In genomic region chr19:55654833-55655647, GRCh38 we compare ENCODE assay signal across 8 cellular contexts. TPM values are rescaled to one million over a fixed set of nuclear protein-coding genes. Genes with fewer than 3 reads are reported as not detected.
DNase-seq lines count a peak whose midpoint lies in the region; ATAC-seq, FAIRE-seq and TF ChIP-seq lines count a peak whose summit lies in the region.

Gene U2AF2 (plus strand): TSS chr19:55655035. CDS start chr19:55655105, 70 bp downstream.

- CTCF ChIA-PET in OCI-LY7 (lab: Charles Lee; ENCODE audit: unreplicated experiment), result interaction anchor here (0.6 to 1.6 kb wide), 3 partner anchors 22 to 187 kb away, joined by 3 to 5 read pairs (median 3); no protein-coding TSS in a partner anchor

- no peak for TF ChIP-seq CTCF in D721Med (IDR thresholded peaks at IDR 0.05; ENCODE audit: insufficient read depth, missing control alignments)
- no peak for TF ChIP-seq CTCF in OCI-LY7 (conservative IDR thresholded peaks at IDR 0.05; ENCODE audit: low read length)

- H3K27ac ChIP-seq in HUES6 (ENCODE audit: low read depth, low read length), result peak within 1 kb of the TSS; percentile 100
- peak within 1 kb of the TSS; percentile 90 for H3K27ac ChIP-seq in OCI-LY7 (ENCODE audit: low read depth, low read length, poor library complexity, severe bottlenecking)

- H3K4me1 ChIP-seq in HUES6 (ENCODE audit: control insufficient read depth, insufficient read depth, low read length) (peaks cover 25% of the 10 kb centered on the region), OCI-LY7 (ENCODE audit: insufficient read depth, low read length, poor library complexity, severe bottlenecking) (peaks cover 30% of the 10 kb centered on the region), mucosa of stomach (ENCODE audit: control insufficient read depth, insufficient read depth, low read length) (peaks cover 34% of the 10 kb centered on the region)

- TF ChIP-seq POLR2A in erythroblast (IDR thresholded peaks at IDR 0.05; ENCODE audit: low read length), result peak; percentile 73

- H3K36me3 ChIP-seq in HUES6 (ENCODE audit: control insufficient read depth, insufficient read depth, low read length) (peaks cover 22% of the 10 kb centered on the region), OCI-LY7 (ENCODE audit: insufficient read depth, low read length) (peaks cover 70% of the 10 kb centered on the region), mucosa of stomach (ENCODE audit: control insufficient read depth, insufficient read depth, low read length) (no peaks in the 10 kb centered on the region)

- H3K4me3 ChIP-seq in HUES6 (ENCODE audit: low read depth, low read length) (peak within 1 kb of the TSS; percentile 97), OCI-LY7 (ENCODE audit: low read depth, low read length, poor library complexity, severe bottlenecking) (peak within 1 kb of the TSS; percentile 87), mucosa of stomach (ENCODE audit: low read length) (peak within 1 kb of the TSS; percentile 92)

- peaks cover 38% of the 10 kb centered on the region for H4K20me1 ChIP-seq in OCI-LY7 (ENCODE audit: insufficient read depth, low read length)

- H3K4me2 ChIP-seq in OCI-LY7 (ENCODE audit: low read length), result peak within 1 kb of the TSS; percentile 96

- H3K79me2 ChIP-seq in OCI-LY7 (ENCODE audit: insufficient read depth, low read depth, low read length), result peaks cover 49% of the 10 kb centered on the region

- DNase-seq in D721Med (ENCODE audit: insufficient read length, low spot score), result peak; percentile 62
- peak; percentile 94 for DNase-seq in OCI-LY7 (ENCODE audit: low spot score)
- DNase-seq in activated T-cell treated with anti-CD3 and anti-CD28 coated beads for 48 hours (ENCODE audit: low read depth), result peak; percentile 95
- DNase-seq in erythroblast (lab: John Stamatoyannopoulos, UW), result peak; percentile 95 to 98
- peak; percentile 95 for DNase-seq in stimulated activated CD8-positive, alpha-beta memory T cell treated with anti-CD3 and anti-CD28 coated beads, Interleukin-7, amount 100 ng/mL, for 1 hour (ENCODE audit: low read depth in 2 of 2)

- no peaks in the 10 kb centered on the region for H3K9me2 ChIP-seq in OCI-LY7 (ENCODE audit: insufficient read depth, low read length)

- ATAC-seq in GM21423 (IDR thresholded peaks at IDR 0.05; ENCODE audit: unreplicated experiment), result peak; percentile 36

- BruUV-seq in OCI-LY7 (replicated peaks; lab: Mats Ljungman, UMichigan), result no TSS peak

- intact Hi-C loops in OCI-LY7 (cut with micrococcal nuclease; ENCODE audit: unreplicated experiment), result loop anchor here (2.0 kb wide), 1 partner anchor 24 kb away; no protein-coding TSS in a partner anchor

- H3K27me3 ChIP-seq in HUES6 (ENCODE audit: control insufficient read depth, insufficient read depth, low read length) (no peaks in the 10 kb centered on the region), mucosa of stomach (ENCODE audit: control insufficient read depth, insufficient read depth, low read length) (no peaks in the 10 kb centered on the region)

- POLR2A ChIA-PET in OCI-LY7 (lab: Charles Lee), result interaction anchor here (0.6 to 1.1 kb wide), 5 partner anchors 9 to 175 kb away, joined by 3 to 4 read pairs (median 3); partner anchors contain the start of genes ZNF581 and ZNF784

- H3K9me3 ChIP-seq in HUES6 (ENCODE audit: control insufficient read depth, insufficient read depth, low read depth, low read length), result no peaks in the 10 kb centered on the region
- no peaks in the 10 kb centered on the region for H3K9me3 ChIP-seq in OCI-LY7 (ENCODE audit: low read length)
- no peaks in the 10 kb centered on the region for H3K9me3 ChIP-seq in mucosa of stomach (ENCODE audit: control insufficient read depth, low read length)

- peak within 1 kb of the TSS; percentile 20; the same call in 1 of the 2 replicates for H2AFZ ChIP-seq in OCI-LY7 (ENCODE audit: low read length)

- H3K9ac ChIP-seq in HUES6 (ENCODE audit: low read length) (peak within 1 kb of the TSS; percentile 99), mucosa of stomach (ENCODE audit: low read length) (peak within 1 kb of the TSS; percentile 78)

- FAIRE-seq in D721Med (lab: Jason Lieb, UNC), result no peak

RNA-seq across cellular contexts. Expression of gene U2AF2, which starts in this region (rescaled TPM):
- 193 and 211 TPM in 2 replicates for total RNA-seq in OCI-LY7 (2014; rRNA removed; shearing (Covaris generic))
- 233 and 264 TPM in 2 replicates for total RNA-seq in OCI-LY7 (2022)

Comparison
In these comparisons a context has a peak if more than half of its experiments do, and no peak if none do; other contexts are left out.
1. Peak in every context shown above with its lines: DNase-seq, ATAC-seq, H3K4me3 ChIP-seq and H3K27ac ChIP-seq.